Comparison of ENCODE assay signal across 8 cellular contexts in genomic region chrX:16711219-16712115, GRCh38. TPM values are rescaled to one million over a fixed set of nuclear protein-coding genes. Genes with fewer than 3 reads are reported as not detected.
DNase-seq lines count a peak whose midpoint lies in the region; ATAC-seq and TF ChIP-seq lines count a peak whose summit lies in the region.

No MANE protein-coding gene starts in this region.

- POLR2A ChIA-PET in Panc1 (lab: Charles Lee) = no interaction called here

- H3K27ac Mint-ChIP-seq in nephron progenitor cell = peak overlapping the region; percentile 94

- ATAC-seq in GM21825 (IDR thresholded peaks at IDR 0.05; ENCODE audit: unreplicated experiment) (peak; percentile 23), Panc1 (no peak)

- no peaks in the 10 kb centered on the region for H3K36me3 ChIP-seq in Panc1 (ENCODE audit: control insufficient read depth, insufficient read depth, low read length)

- H3K4me3 Mint-ChIP-seq in nephron progenitor cell = peak overlapping the region; percentile 93

- no peaks in the 10 kb centered on the region for H3K9me3 Mint-ChIP-seq in nephron progenitor cell

- H3K4me1 ChIP-seq in Panc1 (ENCODE audit: control insufficient read depth, insufficient read depth, low read length) = no peaks in the 10 kb centered on the region

- BruUV-seq in Panc1 (replicated peaks; lab: Mats Ljungman, UMichigan) = no TSS peak

- TF ChIP-seq CTCF in Panc1 (IDR thresholded peaks at IDR 0.05) = no peak
- TF ChIP-seq CTCF in epithelial cell of esophagus (IDR thresholded peaks at IDR 0.05; ENCODE audit: insufficient read depth, low read depth, low read length, missing control alignments) = no peak
- no peak for TF ChIP-seq CTCF in nephron progenitor cell (IDR thresholded peaks at IDR 0.05)

- no peaks in the 10 kb centered on the region for H3K27me3 ChIP-seq in Panc1 (ENCODE audit: control insufficient read depth, insufficient read depth, low read length)

- H3K9me3 ChIP-seq in Panc1 (ENCODE audit: control insufficient read depth, insufficient read depth, low read depth, low read length) = no peaks in the 10 kb centered on the region

- intact Hi-C loops in Panc1 (cut with micrococcal nuclease; ENCODE audit: unreplicated experiment) = no loop called here

- H3K36me3 Mint-ChIP-seq in nephron progenitor cell (ENCODE audit: low read depth) = peaks cover 29% of the 10 kb centered on the region

- peaks cover 4% of the 10 kb centered on the region for H3K27me3 Mint-ChIP-seq in nephron progenitor cell (ENCODE audit: low read depth, poor library complexity)

- CTCF ChIA-PET in Panc1 (lab: Charles Lee) = no interaction called here

- no peak overlapping the region for H3K27ac ChIP-seq in Panc1 (ENCODE audit: low read length)

- peak overlapping the region; percentile 49 to 66 for H3K4me3 ChIP-seq in Panc1 (ENCODE audit: low read depth in 2 of 2, low read length in 2 of 2)
- peak overlapping the region; percentile 59 for H3K4me3 ChIP-seq in epithelial cell of esophagus (ENCODE audit: low read length)

- in situ Hi-C loops in Panc1 (cut with HindIII; ENCODE audit: low pct_unique_long_range_greater_than_20kb, low sequenced_read_pairs) = no loop called here

- H3K4me1 Mint-ChIP-seq in nephron progenitor cell = peaks cover 31% of the 10 kb centered on the region

- DNase-seq in DMS53 (lab: John Stamatoyannopoulos, UW) (peak; percentile 31), DMS53 treated with DMSO at 0.1 percent for 48 hours (lab: John Stamatoyannopoulos, UW; ENCODE audit: unreplicated experiment) (no peak), Panc1 (ENCODE audit: low read depth, low spot score) (no peak), epithelial cell of esophagus (ENCODE audit: low read depth) (no peak), nephron progenitor cell (no peak), foreskin melanocyte (no peak), NCI-H128 (lab: John Stamatoyannopoulos, UW; ENCODE audit: unreplicated experiment) (no peak)

RNA-seq across cellular contexts. Expression of gene CTPS2, which starts 1.0 kb away (rescaled TPM):
- total RNA-seq in Panc1 (2021; ENCODE audit: unreplicated experiment) = 3.8 TPM
- 5.5 TPM for polyA plus RNA-seq in Panc1 (2012; ENCODE audit: insufficient read length)

RNA-seq across cellular contexts. Expression of gene SYAP1, which starts 7.9 kb away (rescaled TPM):
- total RNA-seq in Panc1 (2021; ENCODE audit: unreplicated experiment) = 23.4 TPM
- polyA plus RNA-seq in Panc1 (2012; ENCODE audit: insufficient read length) = 18.1 TPM
